Comparison of ENCODE assay signal across 18 cellular contexts in genomic region chr3:152395764-152396163, GRCh38.
A peak's percentile ranks its signal among the peaks of the same experiment; 100 is the strongest.
DNase-seq lines count a peak whose midpoint lies in the region; ATAC-seq and TF ChIP-seq lines count a peak whose summit lies in the region.
"Had no signal": no experiment of that assay in that cellular context is flagged by ENCODE, and none has a peak within 500 bp of the region (broad histone marks: within the 10 kb centered on the region; RNA-seq: fewer than 3 reads in every experiment).

No MANE protein-coding gene starts in this region.

- H3K4me1 Mint-ChIP-seq in activated naive CD4-positive, alpha-beta T cell treated with anti-CD3 and anti-CD28 coated beads, Interleukin-2, amount 50 U/mL, for 24 hours: peaks cover 82% of the 10 kb centered on the region
- H3K4me1 Mint-ChIP-seq in activated naive CD8-positive, alpha-beta T cell treated with anti-CD3 and anti-CD28 coated beads, Interleukin-2, amount 50 U/mL, for 24 hours: peaks cover 61% of the 10 kb centered on the region
- peaks cover 28 to 60% (median 53%) of the 10 kb centered on the region in 3 donors for H3K4me1 Mint-ChIP-seq in naive B cell

- no peak overlapping the region for H3K4me3 Mint-ChIP-seq in activated naive CD4-positive, alpha-beta T cell treated with anti-CD3 and anti-CD28 coated beads, Interleukin-2, amount 50 U/mL, for 24 hours
- no peak overlapping the region for H3K4me3 Mint-ChIP-seq in activated naive CD8-positive, alpha-beta T cell treated with anti-CD3 and anti-CD28 coated beads, Interleukin-2, amount 50 U/mL, for 24 hours
- H3K4me3 Mint-ChIP-seq in naive B cell: no peak overlapping the region
- H3K4me3 Mint-ChIP-seq: activated CD4-positive, alpha-beta T cell treated with anti-CD3 and anti-CD28 coated beads, Interleukin-2, amount 10 ng/mL, durations not matched to agents 7 days and 5 days; CD8-positive, alpha-beta memory T cell had no signal

- ATAC-seq in activated naive CD4-positive, alpha-beta T cell treated with anti-CD3 and anti-CD28 coated beads, Interleukin-2, amount 50 U/mL, for 72 hours: no peak
- no peak for ATAC-seq in activated naive CD8-positive, alpha-beta T cell treated with anti-CD3 and anti-CD28 coated beads, Interleukin-2, amount 50 U/mL, for 24 hours
- no peak for ATAC-seq in naive B cell (ENCODE audit: low read depth in 2 of 2)
- ATAC-seq: mucosa of descending colon, sciatic nerve had no signal

- intact Hi-C loops in tibial artery (cut with DNase I; ENCODE audit: low total_unique reads): no loop called here

- TF ChIP-seq CTCF in tibial artery (IDR thresholded peaks at IDR 0.05): no peak

- H3K9me3 Mint-ChIP-seq in activated naive CD4-positive, alpha-beta T cell treated with anti-CD3 and anti-CD28 coated beads, Interleukin-2, amount 50 U/mL, for 24 hours: no peaks in the 10 kb centered on the region
- H3K9me3 Mint-ChIP-seq in activated naive CD4-positive, alpha-beta T cell treated with anti-CD3 and anti-CD28 coated beads, Interleukin-2, amount 50 U/mL, for 72 hours: no peaks in the 10 kb centered on the region
- no peaks in the 10 kb centered on the region for H3K9me3 Mint-ChIP-seq in activated naive CD8-positive, alpha-beta T cell treated with anti-CD3 and anti-CD28 coated beads, Interleukin-2, amount 50 U/mL, for 24 hours
- H3K9me3 Mint-ChIP-seq in naive B cell: no peaks in the 10 kb centered on the region

- DNase-seq in activated naive CD4-positive, alpha-beta T cell treated with anti-CD3 and anti-CD28 coated beads, Interleukin-2, amount 50 U/mL, for 72 hours (ENCODE audit: low spot score in 2 of 2): no peak
- DNase-seq in activated naive CD8-positive, alpha-beta T cell treated with anti-CD3 and anti-CD28 coated beads, Interleukin-2, amount 50 U/mL, for 24 hours: no peak
- DNase-seq in naive B cell (no peak), tibial artery (no peak)
- DNase-seq in activated CD8-positive, alpha-beta memory T cell treated with anti-CD3 and anti-CD28 coated beads, Interleukin-2, amount 50 U/mL, for 48 hours: no peak
- no peak for DNase-seq in effector memory CD4-positive, alpha-beta T cell
- DNase-seq in stimulated activated CD4-positive, alpha-beta T cell treated with anti-CD3 and anti-CD28 coated beads, Interleukin-4, amount 100 ng/mL, for 1 hour: no peak
- DNase-seq: activated CD4-positive, alpha-beta T cell treated with anti-CD3 and anti-CD28 coated beads, Interleukin-2, amount 10 ng/mL, durations not matched to agents 7 days and 5 days; activated T-cell treated with anti-CD3 and anti-CD28 coated beads, Interleukin-2, amount 50 U/mL, for 1 hour; CD8-positive, alpha-beta memory T cell; mucosa of descending colon; NCI-H1105 treated with DMSO at 0.1 percent for 48 hours; NCI-H526 treated with DMSO at 0.1 percent for 48 hours; nucleus accumbens; SHP77 had no signal

- peaks cover 0 to 3% (median 0%) of the 10 kb centered on the region in 3 donors for H3K36me3 ChIP-seq in tibial artery
- peaks cover 31% of the 10 kb centered on the region for H3K36me3 ChIP-seq in effector memory CD4-positive, alpha-beta T cell (ENCODE audit: control insufficient read depth, insufficient read depth, low read length)
- H3K36me3 ChIP-seq: vagina had no signal

- peaks cover 26% of the 10 kb centered on the region for H3K36me3 Mint-ChIP-seq in activated naive CD4-positive, alpha-beta T cell treated with anti-CD3 and anti-CD28 coated beads, Interleukin-2, amount 50 U/mL, for 24 hours
- H3K36me3 Mint-ChIP-seq in activated naive CD4-positive, alpha-beta T cell treated with anti-CD3 and anti-CD28 coated beads, Interleukin-2, amount 50 U/mL, for 72 hours: peaks cover 10 to 45% of the 10 kb centered on the region in 2 donors
- peaks cover 42% of the 10 kb centered on the region for H3K36me3 Mint-ChIP-seq in activated naive CD8-positive, alpha-beta T cell treated with anti-CD3 and anti-CD28 coated beads, Interleukin-2, amount 50 U/mL, for 24 hours (ENCODE audit: low read depth)
- H3K36me3 Mint-ChIP-seq in naive B cell: peaks cover 15 to 21% of the 10 kb centered on the region in 2 donors

- H3K27me3 ChIP-seq in tibial artery: no peaks in the 10 kb centered on the region
- no peaks in the 10 kb centered on the region for H3K27me3 ChIP-seq in effector memory CD4-positive, alpha-beta T cell (replicated peaks; ENCODE audit: control insufficient read depth, insufficient read depth, low read length, poor library complexity, severe bottlenecking)
- H3K27me3 ChIP-seq: vagina had no signal

- H3K9me3 ChIP-seq in tibial artery: no peaks in the 10 kb centered on the region
- no peaks in the 10 kb centered on the region for H3K9me3 ChIP-seq in effector memory CD4-positive, alpha-beta T cell (ENCODE audit: control insufficient read depth, low read length)
- H3K9me3 ChIP-seq: mucosa of descending colon, vagina had no signal

- no peaks in the 10 kb centered on the region for H3K27me3 Mint-ChIP-seq in activated naive CD4-positive, alpha-beta T cell treated with anti-CD3 and anti-CD28 coated beads, Interleukin-2, amount 50 U/mL, for 24 hours
- no peaks in the 10 kb centered on the region for H3K27me3 Mint-ChIP-seq in activated naive CD8-positive, alpha-beta T cell treated with anti-CD3 and anti-CD28 coated beads, Interleukin-2, amount 50 U/mL, for 24 hours
- no peaks in the 10 kb centered on the region for H3K27me3 Mint-ChIP-seq in naive B cell
- H3K27me3 Mint-ChIP-seq: activated CD4-positive, alpha-beta T cell treated with anti-CD3 and anti-CD28 coated beads, Interleukin-2, amount 10 ng/mL, durations not matched to agents 7 days and 5 days; CD8-positive, alpha-beta memory T cell had no signal

- H3K27ac ChIP-seq in tibial artery: peak overlapping the region; percentile 62 to 87
- no peak overlapping the region for H3K27ac ChIP-seq in effector memory CD4-positive, alpha-beta T cell (ENCODE audit: insufficient read depth, low read length, poor library complexity, severe bottlenecking)
- H3K27ac ChIP-seq: vagina had no signal

- H3K27ac Mint-ChIP-seq in activated naive CD4-positive, alpha-beta T cell treated with anti-CD3 and anti-CD28 coated beads, Interleukin-2, amount 50 U/mL, for 24 hours: peak overlapping the region; percentile 25
- H3K27ac Mint-ChIP-seq in activated naive CD4-positive, alpha-beta T cell treated with anti-CD3 and anti-CD28 coated beads, Interleukin-2, amount 50 U/mL, for 72 hours: peak overlapping the region in 1 of 2 donors; percentile 82
- peak overlapping the region; percentile 35 for H3K27ac Mint-ChIP-seq in activated naive CD8-positive, alpha-beta T cell treated with anti-CD3 and anti-CD28 coated beads, Interleukin-2, amount 50 U/mL, for 24 hours
- H3K27ac Mint-ChIP-seq in naive B cell: peak overlapping the region in 4 of 6 donors; percentile 34 to 60 (median 55)
- H3K27ac Mint-ChIP-seq: activated CD4-positive, alpha-beta T cell treated with anti-CD3 and anti-CD28 coated beads, Interleukin-2, amount 10 ng/mL, durations not matched to agents 7 days and 5 days had no signal

- no peak overlapping the region for H3K4me3 ChIP-seq in tibial artery
- no peak overlapping the region for H3K4me3 ChIP-seq in effector memory CD4-positive, alpha-beta T cell (ENCODE audit: insufficient read depth, low read depth, low read length, poor library complexity, severe bottlenecking)
- H3K4me3 ChIP-seq: mucosa of descending colon, vagina had no signal

- peaks cover 0 to 100% (median 74%) of the 10 kb centered on the region in 4 donors for H3K4me1 ChIP-seq in tibial artery
- H3K4me1 ChIP-seq in effector memory CD4-positive, alpha-beta T cell (ENCODE audit: control insufficient read depth, insufficient read depth, low read length, poor library complexity, severe bottlenecking): peaks cover 12% of the 10 kb centered on the region
